In genomic region chr1:31159323-31159722, GRCh38 we compare ENCODE assay signal across 28 cellular contexts.
"Had no signal": no experiment of that assay in that cellular context is flagged by ENCODE, and none has a peak within 500 bp of the region (broad histone marks: within the 10 kb centered on the region; RNA-seq: fewer than 3 reads in every experiment).

No MANE protein-coding gene starts in this region.

- DNase-seq: activated CD4-positive, alpha-beta T cell treated with anti-CD3 and anti-CD28 coated beads for 48 hours; activated CD4-positive, alpha-beta T cell treated with anti-CD3 and anti-CD28 coated beads, Interleukin-2, amount 50 U/mL, for 1 hour; activated CD4-positive, alpha-beta T cell treated with anti-CD3 and anti-CD28 coated beads, Interleukin-2, amount 50 U/mL, for 48 hours; activated CD8-positive, alpha-beta memory T cell treated with anti-CD3 and anti-CD28 coated beads for 24 hours; activated CD8-positive, alpha-beta T cell treated with anti-CD3 and anti-CD28 coated beads for 36 hours; activated effector memory CD4-positive, alpha-beta T cell treated with Interleukin-2 at 50 U/mL for 16 hours; activated gamma-delta T cell treated with Interleukin-2 at 50 U/mL for 16 hours; activated naive CD4-positive, alpha-beta T cell treated with anti-CD3 and anti-CD28 coated beads, Interleukin-2, amount 50 U/mL, for 16 hours; activated naive CD4-positive, alpha-beta T cell treated with Interleukin-2 at 50 U/mL for 16 hours; activated T-cell treated with anti-CD3 and anti-CD28 coated beads, Interleukin-2, amount 50 U/mL, for 4 hours; amniotic stem cell; anterior cingulate cortex; brain microvascular endothelial cell; dorsolateral prefrontal cortex; effector memory CD4-positive, alpha-beta T cell; endodermal cell; foreskin fibroblast; heart left ventricle; T-helper 2 cell had no signal

- H3K27ac ChIP-seq: brain microvascular endothelial cell, coronary artery, dorsolateral prefrontal cortex, heart left ventricle had no signal

- H3K27me3 ChIP-seq: brain microvascular endothelial cell, dorsolateral prefrontal cortex, heart left ventricle had no signal

- H3K36me3 Mint-ChIP-seq: activated naive CD8-positive, alpha-beta T cell had no signal

- H3K9me3 Mint-ChIP-seq: activated CD8-positive, alpha-beta T cell treated with anti-CD3 and anti-CD28 coated beads for 36 hours; activated T-cell treated with anti-CD3 and anti-CD28 coated beads, Interleukin-2, amount 50 U/mL, for 4 hours; activated T-helper 17 cell treated with anti-CD3 and anti-CD28 coated beads, Interleukin-2, amount 50 U/mL, for 72 hours; central memory CD8-positive, alpha-beta T cell; dendritic cell treated with granulocyte-macrophage colony-stimulating factor and Interleukin-4, amounts not matched to agents 40 ng/mL and 50 ng/mL, for 4 days had no signal

- H3K36me3 ChIP-seq: brain microvascular endothelial cell, heart left ventricle had no signal

- H3K4me3 ChIP-seq: coronary artery, dorsolateral prefrontal cortex, heart left ventricle had no signal

- ATAC-seq: activated CD8-positive, alpha-beta T cell treated with anti-CD3 and anti-CD28 coated beads for 36 hours; activated T-cell treated with anti-CD3 and anti-CD28 coated beads, Interleukin-2, amount 50 U/mL, for 4 hours; activated T-helper 17 cell treated with anti-CD3 and anti-CD28 coated beads, Interleukin-2, amount 50 U/mL, for 72 hours; esophagus mucosa; heart left ventricle had no signal

- FAIRE-seq: astrocyte, bronchial epithelial cell, frontal cortex had no signal

- H3K4me3 Mint-ChIP-seq: activated CD8-positive, alpha-beta T cell treated with anti-CD3 and anti-CD28 coated beads for 36 hours; activated naive CD8-positive, alpha-beta T cell; activated T-cell treated with anti-CD3 and anti-CD28 coated beads, Interleukin-2, amount 50 U/mL, for 4 hours; activated T-helper 17 cell treated with anti-CD3 and anti-CD28 coated beads, Interleukin-2, amount 50 U/mL, for 72 hours; central memory CD8-positive, alpha-beta T cell; dendritic cell treated with granulocyte-macrophage colony-stimulating factor and Interleukin-4, amounts not matched to agents 40 ng/mL and 50 ng/mL, for 4 days; endodermal cell had no signal

- H3K27ac Mint-ChIP-seq: activated CD8-positive, alpha-beta T cell treated with anti-CD3 and anti-CD28 coated beads for 36 hours; activated naive CD8-positive, alpha-beta T cell; activated T-helper 17 cell treated with anti-CD3 and anti-CD28 coated beads, Interleukin-2, amount 50 U/mL, for 72 hours; dendritic cell treated with granulocyte-macrophage colony-stimulating factor and Interleukin-4, amounts not matched to agents 40 ng/mL and 50 ng/mL, for 4 days; endodermal cell had no signal
